11 cellular contexts compared by ENCODE assay signal in genomic region chr6:101083533-101084172, GRCh38.
DNase-seq lines count a peak whose midpoint lies in the region; TF ChIP-seq lines count a peak whose summit lies in the region.
"Had no signal": no experiment of that assay in that cellular context is flagged by ENCODE, and none has a peak within 500 bp of the region (broad histone marks: within the 10 kb centered on the region; RNA-seq: fewer than 3 reads in every experiment).

No MANE protein-coding gene starts in this region.

- peaks cover 8% of the 10 kb centered on the region for H3F3A ChIP-seq in smooth muscle cell (ENCODE audit: low read depth)

- H3K9me3 ChIP-seq in smooth muscle cell (replicated peaks; ENCODE audit: low read depth), result no peaks in the 10 kb centered on the region

- WGBS in smooth muscle cell (ENCODE audit: low lambda C conversion rate), result 11% methylated on average over 3 of the region's 3 CpGs

- H3K27ac ChIP-seq in smooth muscle cell (ENCODE audit: low read depth), result peak overlapping the region; percentile 81
- H3K27ac ChIP-seq: coronary artery had no signal

- DNase-seq in NCI-H748 (lab: John Stamatoyannopoulos, UW; ENCODE audit: unreplicated experiment) (peak; percentile 26), NCI-H748 treated with DMSO at 0.1 percent for 48 hours (lab: John Stamatoyannopoulos, UW) (no peak), RPMI7951 (ENCODE audit: low read depth) (peak; percentile 3), fibroblast of villous mesenchyme (ENCODE audit: low read depth) (peak; percentile 92), smooth muscle cell (lab: John Stamatoyannopoulos, UW; ENCODE audit: unreplicated experiment) (no peak), hippocampal formation (lab: John Stamatoyannopoulos, UW) (no peak), NCI-H2171 treated with DMSO at 0.1 percent for 48 hours (lab: John Stamatoyannopoulos, UW) (no peak)
- no peak for DNase-seq in activated CD4-positive, alpha-beta T cell treated with anti-CD3 and anti-CD28 coated beads, Interleukin-2, amount 50 U/mL, for 4 hours
- DNase-seq: activated effector memory CD4-positive, alpha-beta T cell treated with anti-CD3 and anti-CD28 coated beads, Interleukin-2, amount 50 U/mL, for 16 hours; NCI-H1092 treated with DMSO at 0.1 percent for 48 hours had no signal

- TF ChIP-seq CTCF in fibroblast of villous mesenchyme (IDR thresholded peaks at IDR 0.05; ENCODE audit: insufficient read depth, low read depth, low read length) (no peak), smooth muscle cell (IDR thresholded peaks at IDR 0.05; ENCODE audit: borderline replicate concordance, insufficient read depth, poor library complexity, severe bottlenecking) (no peak)

- H3K4me3 ChIP-seq in fibroblast of villous mesenchyme (ENCODE audit: low read depth, low read length) (no peak overlapping the region), smooth muscle cell (no peak overlapping the region)
- H3K4me3 ChIP-seq: coronary artery had no signal

- H3K9ac ChIP-seq in smooth muscle cell (ENCODE audit: low read depth), result peak overlapping the region; percentile 27

- H3K4me1 ChIP-seq in smooth muscle cell (ENCODE audit: low read depth), result peaks cover 44% of the 10 kb centered on the region

- H3K36me3 ChIP-seq in smooth muscle cell (ENCODE audit: low read depth), result no peaks in the 10 kb centered on the region

- no peaks in the 10 kb centered on the region for H3K27me3 ChIP-seq in smooth muscle cell (ENCODE audit: low read depth)

- H3K4me2 ChIP-seq in smooth muscle cell, result peak overlapping the region; percentile 72

- no peaks in the 10 kb centered on the region for H4K20me1 ChIP-seq in smooth muscle cell (ENCODE audit: low read depth)

- H3K79me2 ChIP-seq in smooth muscle cell (ENCODE audit: low read depth), result no peaks in the 10 kb centered on the region

- no peak overlapping the region for H2AFZ ChIP-seq in smooth muscle cell (ENCODE audit: low read depth)

Comparison
In these comparisons a context has a peak if more than half of its experiments do, and no peak if none do; other contexts are left out.
1. DNase-seq: peak in NCI-H748 (single experiment), RPMI7951 (single experiment) and fibroblast of villous mesenchyme (single experiment); none in NCI-H748 treated with DMSO at 0.1 percent for 48 hours (single experiment), smooth muscle cell (single experiment), activated CD4-positive, alpha-beta T cell treated with anti-CD3 and anti-CD28 coated beads, Interleukin-2, amount 50 U/mL, for 4 hours (0 of 2), hippocampal formation (0 of 2) and NCI-H2171 treated with DMSO at 0.1 percent for 48 hours (single experiment).